8 cellular contexts compared by ENCODE assay signal in the genomic region with DNA sequence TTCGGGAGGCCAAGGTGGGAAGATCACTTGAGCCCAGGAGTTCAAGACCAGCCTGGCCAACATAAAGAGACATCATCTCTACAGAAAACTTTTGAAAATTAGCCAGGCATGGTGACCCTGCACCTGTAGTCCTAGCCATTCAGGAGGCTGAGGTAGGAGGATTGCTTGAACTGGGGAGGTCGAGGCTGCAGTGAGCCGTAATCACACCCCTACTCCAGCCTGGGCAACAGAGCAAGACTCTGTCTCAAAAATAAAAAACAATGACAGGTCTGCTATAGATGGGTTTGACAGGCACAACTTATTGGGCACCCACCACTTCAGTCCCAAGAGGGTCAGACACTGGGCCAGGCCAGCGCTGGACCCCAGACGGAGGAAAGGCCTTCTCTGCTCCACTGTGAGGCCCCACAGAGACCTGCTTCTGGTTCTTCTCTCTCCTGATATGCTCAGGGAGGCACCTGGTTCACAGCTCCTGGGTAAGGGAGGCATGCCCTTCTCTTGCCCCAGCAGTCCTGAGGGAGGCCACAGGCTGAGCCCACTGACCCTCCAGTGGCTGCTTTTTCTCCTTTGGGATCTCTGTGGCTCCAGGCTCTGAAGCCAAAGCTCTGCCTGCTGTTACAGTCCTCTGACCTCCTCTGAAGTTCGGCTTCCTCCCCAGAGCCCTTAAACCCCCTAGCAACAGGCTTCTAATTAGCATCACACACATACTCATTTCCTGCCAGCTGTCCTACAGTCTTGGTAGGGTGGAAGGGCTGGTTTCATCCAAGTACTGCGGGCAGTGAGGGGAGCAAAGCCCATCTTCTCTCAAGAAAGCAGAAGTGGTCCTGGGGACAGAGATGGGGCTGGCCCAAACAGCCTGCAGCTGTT.
DNase-seq lines count a peak whose midpoint lies in the region; ATAC-seq and TF ChIP-seq lines count a peak whose summit lies in the region.

No MANE protein-coding gene starts in this region.

- no peaks in the 10 kb centered on the region for H3K27me3 ChIP-seq in brain microvascular endothelial cell (replicated peaks)
- no peaks in the 10 kb centered on the region for H3K27me3 ChIP-seq in effector memory CD4-positive, alpha-beta T cell (replicated peaks; ENCODE audit: control insufficient read depth, insufficient read depth, low read length, poor library complexity, severe bottlenecking)

- no peak overlapping the region for H3K4me3 ChIP-seq in brain microvascular endothelial cell (ENCODE audit: low read depth, low read length)
- H3K4me3 ChIP-seq in effector memory CD4-positive, alpha-beta T cell (ENCODE audit: insufficient read depth, low read depth, low read length, poor library complexity, severe bottlenecking): no peak overlapping the region

- TF ChIP-seq CTCF in brain microvascular endothelial cell (IDR thresholded peaks at IDR 0.05; ENCODE audit: low read depth, low read length, missing control alignments): no peak
- TF ChIP-seq CTCF in nephron (IDR thresholded peaks at IDR 0.05; ENCODE audit: unreplicated experiment in 3 of 3): no peak

- H3K27ac Mint-ChIP-seq in nephron: peak overlapping the region in 2 of 3 experiments; percentile 52 to 87

- no peaks in the 10 kb centered on the region for H3K9me3 ChIP-seq in effector memory CD4-positive, alpha-beta T cell (ENCODE audit: control insufficient read depth, low read length)

- peak; percentile 95 for ATAC-seq in GM18873 (IDR thresholded peaks at IDR 0.05; ENCODE audit: low FRiP score, unreplicated experiment)
- ATAC-seq in HG02973 (IDR thresholded peaks at IDR 0.05; ENCODE audit: unreplicated experiment): peak; percentile 98

- peaks cover 8% of the 10 kb centered on the region for H3K4me1 ChIP-seq in effector memory CD4-positive, alpha-beta T cell (ENCODE audit: control insufficient read depth, insufficient read depth, low read length, poor library complexity, severe bottlenecking)

- no peaks in the 10 kb centered on the region for H3K9me3 Mint-ChIP-seq in nephron

- H3K4me1 Mint-ChIP-seq in nephron: peaks cover 11% of the 10 kb centered on the region

- H3K27ac ChIP-seq in brain microvascular endothelial cell: no peak overlapping the region
- no peak overlapping the region for H3K27ac ChIP-seq in effector memory CD4-positive, alpha-beta T cell (ENCODE audit: insufficient read depth, low read length, poor library complexity, severe bottlenecking)

- in situ Hi-C loops in brain microvascular endothelial cell (cut with HindIII; ENCODE audit: low pct_ligation_motif_present, low sequenced_read_pairs): no loop called here

- no peaks in the 10 kb centered on the region for H3K36me3 ChIP-seq in brain microvascular endothelial cell (replicated peaks)
- no peaks in the 10 kb centered on the region for H3K36me3 ChIP-seq in effector memory CD4-positive, alpha-beta T cell (ENCODE audit: control insufficient read depth, insufficient read depth, low read length)

- DNase-seq in COR-L47 (lab: John Stamatoyannopoulos, UW): peak; percentile 50
- peak; percentile 73 to 87 for DNase-seq in NCI-H524 (lab: John Stamatoyannopoulos, UW)
- DNase-seq in brain microvascular endothelial cell: peak; percentile 28
- DNase-seq in T1000 (lab: John Stamatoyannopoulos, UW): no peak
- DNase-seq in effector memory CD4-positive, alpha-beta T cell: no peak

- H3K36me3 Mint-ChIP-seq in nephron (ENCODE audit: low read depth): no peaks in the 10 kb centered on the region

- no peak overlapping the region for H3K4me3 Mint-ChIP-seq in nephron

- peaks cover 3% of the 10 kb centered on the region for H3K27me3 Mint-ChIP-seq in nephron (ENCODE audit: low read depth)

Comparison
In these comparisons a context has a peak if more than half of its experiments do, and no peak if none do; other contexts are left out.
1. DNase-seq: peak in COR-L47 (single experiment), NCI-H524 (2 of 2) and brain microvascular endothelial cell (single experiment); none in T1000 (single experiment) and effector memory CD4-positive, alpha-beta T cell (0 of 3).